In the genomic region with DNA sequence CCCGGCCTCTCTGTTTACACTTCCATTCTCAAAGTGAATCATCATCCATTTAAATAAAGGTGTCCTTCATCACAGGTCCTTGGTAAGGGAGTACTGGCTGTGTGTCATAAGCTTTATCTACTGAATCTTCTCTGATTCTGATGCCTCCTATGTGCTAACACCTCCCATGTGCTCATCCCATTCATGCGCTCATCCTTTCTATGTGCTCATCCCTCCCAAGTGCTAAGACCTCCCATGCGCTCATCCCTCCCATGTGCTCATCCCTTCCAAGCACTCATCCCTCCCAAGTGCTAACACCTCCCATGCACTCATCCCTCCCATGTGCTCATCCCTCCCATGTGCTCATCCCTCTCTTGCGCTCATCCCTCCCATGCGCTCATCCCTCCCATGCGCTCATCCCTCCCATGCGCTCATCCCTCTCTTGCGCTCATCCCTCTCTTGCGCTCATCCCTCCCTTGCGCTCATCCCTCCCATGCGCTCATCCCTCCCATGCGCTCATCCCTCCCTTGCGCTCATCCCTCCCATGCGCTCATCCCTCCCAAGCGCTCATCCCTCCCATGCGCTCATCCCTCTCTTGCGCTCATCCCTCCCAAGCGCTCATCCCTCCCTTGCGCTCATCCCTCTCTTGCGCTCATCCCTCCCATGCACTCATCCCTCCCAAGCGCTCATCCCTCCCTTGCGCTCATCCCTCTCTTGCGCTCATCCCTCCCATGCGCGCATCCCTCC, we compare ENCODE assay signal across 1 cellular context.
TF ChIP-seq lines count a peak whose summit lies in the region.

No MANE protein-coding gene starts in this region.

TF ChIP-seq in H1, 55 proteins besides CTCF, POLR2A, EP300 and RAD21:
- TF ChIP-seq EGR1 (IDR thresholded peaks at IDR 0.05; ENCODE audit: borderline replicate concordance, low read depth, low read length) (no peak), BCL11A (IDR thresholded peaks at IDR 0.05; ENCODE audit: low read depth in 2 of 2, low read length in 2 of 2) (no peak), MAFK (IDR thresholded peaks at IDR 0.05; ENCODE audit: low read depth, low read length) (no peak), TAF1 (IDR thresholded peaks at IDR 0.05; ENCODE audit: low read depth, low read length) (no peak), POU5F1 (IDR thresholded peaks at IDR 0.05; ENCODE audit: low read depth, low read length) (no peak), JUN (IDR thresholded peaks at IDR 0.05; ENCODE audit: low read depth, low read length) (no peak), CHD2 (IDR thresholded peaks at IDR 0.05; ENCODE audit: low read length) (no peak)
- TF ChIP-seq, protein P1, sequence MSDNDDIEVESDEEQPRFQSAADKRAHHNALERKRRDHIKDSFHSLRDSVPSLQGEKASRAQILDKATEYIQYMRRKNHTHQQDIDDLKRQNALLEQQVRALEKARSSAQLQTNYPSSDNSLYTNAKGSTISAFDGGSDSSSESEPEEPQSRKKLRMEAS (IDR thresholded peaks at IDR 0.05): no peak
TF ChIP-seq in H1: peak in this region for 0.
